Comparison of ENCODE assay signal across 8 cellular contexts in the genomic region with DNA sequence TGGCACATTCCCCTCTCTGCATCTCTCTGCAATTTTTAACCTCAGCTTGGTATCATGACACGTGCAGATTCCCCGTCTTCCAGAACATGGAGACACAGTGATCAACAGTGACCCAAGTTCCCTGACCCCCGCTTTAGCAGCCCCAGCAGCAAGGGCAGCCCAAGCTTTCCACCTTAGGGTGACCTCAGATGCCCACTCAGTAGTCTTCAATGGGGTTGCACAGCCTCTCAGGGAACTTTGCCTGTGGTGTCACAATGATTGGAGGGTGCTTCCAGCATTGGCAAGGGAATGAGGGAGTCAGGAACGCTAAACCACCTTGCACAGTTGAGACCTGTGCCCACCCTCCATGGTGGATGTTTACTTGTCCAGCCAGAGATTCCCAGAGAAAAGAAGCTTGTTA.
"Had no signal": no experiment of that assay in that cellular context is flagged by ENCODE, and none has a peak within 500 bp of the region (broad histone marks: within the 10 kb centered on the region; RNA-seq: fewer than 3 reads in every experiment).

No MANE protein-coding gene starts in this region.

- H3K36me3 Mint-ChIP-seq: IgD-negative memory B cell had no signal

- DNase-seq: H9, HCEC 1CT, KBM-7 had no signal

- ATAC-seq: GM23338, HepG2 had no signal

- H3K4me3 Mint-ChIP-seq: GM23338, H9, IgD-negative memory B cell had no signal

- H3K4me1 Mint-ChIP-seq: IgD-negative memory B cell had no signal

- H3K4me3 ChIP-seq: GM23338 had no signal

- H3K27ac Mint-ChIP-seq: GM23338, H9, IgD-negative memory B cell had no signal

- H3K27me3 Mint-ChIP-seq: IgD-negative memory B cell had no signal

- FAIRE-seq: H1, H54, HepG2 had no signal
